In the genomic region with DNA sequence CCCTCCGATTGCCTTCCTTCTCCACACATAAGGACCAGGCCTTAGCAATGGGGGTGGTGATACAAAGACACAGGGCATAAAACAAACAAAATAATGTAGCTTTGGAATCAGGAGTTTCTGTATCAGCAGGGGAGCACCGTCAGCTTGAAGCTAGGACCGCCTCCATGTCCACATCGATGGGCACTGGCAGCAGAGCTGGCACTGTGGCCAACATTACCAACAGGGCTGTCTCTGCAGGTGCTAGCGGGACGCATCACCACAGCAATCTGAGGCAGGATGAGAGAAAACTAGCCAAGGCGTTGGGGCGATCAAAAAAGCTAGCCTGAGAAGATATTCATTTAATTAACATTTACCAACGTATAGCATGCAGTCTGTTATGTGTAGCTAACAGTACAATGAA, we compare ENCODE assay signal across 1 cellular context.
TF ChIP-seq lines count a peak whose summit lies in the region.

No MANE protein-coding gene starts in this region.

TF ChIP-seq in H1, 55 proteins besides CTCF, POLR2A, EP300 and RAD21:
- TF ChIP-seq, protein P1, sequence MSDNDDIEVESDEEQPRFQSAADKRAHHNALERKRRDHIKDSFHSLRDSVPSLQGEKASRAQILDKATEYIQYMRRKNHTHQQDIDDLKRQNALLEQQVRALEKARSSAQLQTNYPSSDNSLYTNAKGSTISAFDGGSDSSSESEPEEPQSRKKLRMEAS (IDR thresholded peaks at IDR 0.05) = no peak
- TF ChIP-seq SUZ12 (IDR thresholded peaks at IDR 0.05; ENCODE audit: low read length) (no peak), JUN (IDR thresholded peaks at IDR 0.05; ENCODE audit: low read depth, low read length) (no peak), SIRT6 (IDR thresholded peaks at IDR 0.05; ENCODE audit: low read length) (no peak), ATF3 (IDR thresholded peaks at IDR 0.05; ENCODE audit: insufficient read depth, low read depth, low read length) (no peak), TBP (IDR thresholded peaks at IDR 0.05; ENCODE audit: low read depth, low read length) (no peak), SAP30 (IDR thresholded peaks at IDR 0.05; ENCODE audit: insufficient read depth, insufficient replicate concordance, low read length) (no peak), SP4 (IDR thresholded peaks at IDR 0.05; ENCODE audit: low read length) (no peak), ASH2L (IDR thresholded peaks at IDR 0.05; ENCODE audit: low read length) (no peak), POLR2AphosphoS5 (IDR thresholded peaks at IDR 0.05; ENCODE audit: low read depth, low read length) (no peak), CREB1 (IDR thresholded peaks at IDR 0.05) (no peak), SIN3A (conservative IDR thresholded peaks at IDR 0.05 in 1 of 2, IDR thresholded peaks at IDR 0.05 in 1 of 2; ENCODE audit: low read depth in 1 of 2, low read length in 2 of 2) (no peak), PHF8 (conservative IDR thresholded peaks at IDR 0.05; ENCODE audit: low read depth, low read length) (no peak), KDM4A (IDR thresholded peaks at IDR 0.05; ENCODE audit: low read depth, low read length, severe bottlenecking) (no peak), TEAD4 (IDR thresholded peaks at IDR 0.05; ENCODE audit: low read depth, low read length) (no peak), CEBPB (IDR thresholded peaks at IDR 0.05; ENCODE audit: low read depth, low read length) (no peak), CHD2 (IDR thresholded peaks at IDR 0.05; ENCODE audit: low read length) (no peak), CHD1 (IDR thresholded peaks at IDR 0.05; ENCODE audit: low read depth, low read length) (no peak), CBX8 (IDR thresholded peaks at IDR 0.05; ENCODE audit: borderline replicate concordance, low read depth, low read length) (no peak)
- TF ChIP-seq, protein P2, sequence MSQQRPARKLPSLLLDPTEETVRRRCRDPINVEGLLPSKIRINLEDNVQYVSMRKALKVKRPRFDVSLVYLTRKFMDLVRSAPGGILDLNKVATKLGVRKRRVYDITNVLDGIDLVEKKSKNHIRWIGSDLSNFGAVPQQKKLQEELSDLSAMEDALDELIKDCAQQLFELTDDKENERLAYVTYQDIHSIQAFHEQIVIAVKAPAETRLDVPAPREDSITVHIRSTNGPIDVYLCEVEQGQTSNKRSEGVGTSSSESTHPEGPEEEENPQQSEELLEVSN (IDR thresholded peaks at IDR 0.05) = no peak
